ENCODE assay signal across 8 cellular contexts in the genomic region with DNA sequence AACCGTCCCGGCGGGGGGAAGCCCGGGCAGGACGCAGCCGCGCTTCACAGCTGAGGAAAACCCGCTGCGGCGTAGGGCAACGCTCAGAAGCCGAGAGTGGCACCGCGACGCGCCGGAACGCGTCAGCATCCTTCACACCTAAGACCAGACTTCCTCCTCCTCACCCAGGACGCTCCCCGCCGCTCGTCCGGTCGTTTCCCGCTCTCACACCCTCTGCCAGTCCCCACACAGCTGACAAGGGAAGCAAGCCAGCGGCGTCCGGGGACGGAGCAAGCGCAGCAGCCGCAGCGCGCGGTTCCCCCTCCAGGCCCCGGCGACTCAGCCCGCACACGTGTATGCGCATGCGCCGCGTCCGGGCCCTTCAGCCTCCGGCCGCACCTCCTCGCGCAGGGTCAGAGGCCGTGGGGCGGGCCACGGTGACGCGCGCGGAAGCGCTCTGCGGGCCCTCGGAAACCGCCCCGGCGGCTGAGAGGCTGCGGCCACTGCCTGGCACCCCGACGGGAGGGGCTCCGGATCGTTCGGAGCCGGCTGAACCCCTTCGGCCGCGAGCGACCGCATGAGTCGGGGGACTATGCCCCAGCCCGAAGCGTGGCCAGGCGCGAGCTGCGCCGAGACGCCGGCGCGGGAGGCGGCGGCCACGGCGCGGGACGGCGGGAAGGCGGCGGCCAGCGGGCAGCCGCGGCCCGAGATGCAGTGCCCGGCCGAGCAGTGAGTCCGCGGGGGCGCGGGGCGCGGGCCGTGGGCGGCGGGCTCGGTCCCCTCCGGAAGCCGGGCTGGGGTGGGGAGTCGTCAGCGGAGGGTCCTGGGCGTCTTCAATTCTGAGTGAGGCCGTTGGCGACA. TPM values are rescaled to one million over a fixed set of nuclear protein-coding genes. Genes with fewer than 3 reads are reported as not detected.
DNase-seq lines count a peak whose midpoint lies in the region; ATAC-seq and TF ChIP-seq lines count a peak whose summit lies in the region.

A gene (plus strand): TSS at position 449 of the 840 bp plus-strand sequence. CDS start 108 bp downstream, at position 557.

- peak within 1 kb of the TSS; percentile 89 for H3K4me3 ChIP-seq in coronary artery

- H3K27ac ChIP-seq in coronary artery: peak within 1 kb of the TSS; percentile 79 to 93

- TF ChIP-seq CTCF in coronary artery (IDR thresholded peaks at IDR 0.05): no peak

- DNase-seq in AML-193 (lab: John Stamatoyannopoulos, UW): peak; percentile 83 to 85
- DNase-seq in NCI-H460 (ENCODE audit: extremely low read depth, low read depth): peak; percentile 83
- DNase-seq in activated CD4-positive, alpha-beta T cell treated with anti-CD3 and anti-CD28 coated beads for 48 hours: peak; percentile 89
- peak; percentile 92 for DNase-seq in coronary artery (ENCODE audit: low spot score)
- peak; percentile 97 for DNase-seq in left kidney (ENCODE audit: low read depth, low spot score)
- peak; percentile 82 to 90 for DNase-seq in stimulated activated CD4-positive, alpha-beta T cell treated with anti-CD3 and anti-CD28 coated beads, Interleukin-2, amount 100 ng/mL, for 24 hours

- ATAC-seq in GM19043 (IDR thresholded peaks at IDR 0.05; ENCODE audit: low read depth, unreplicated experiment) (peak; percentile 58), HG03354 (IDR thresholded peaks at IDR 0.05; ENCODE audit: poor library complexity, severe bottlenecking, unreplicated experiment) (peak; percentile 68)

RNA-seq across cellular contexts. Expression of the gene that starts here (rescaled TPM):
- total RNA-seq in NCI-H460 (2014; rRNA removed; shearing (Covaris generic)): 23.0 and 25.6 TPM in 2 replicates
- polyA plus RNA-seq in NCI-H460 (2014; cell fraction: nucleus; rRNA removed): 16.0 and 52.9 TPM in 2 replicates

Comparison
In these comparisons a context has a peak if more than half of its experiments do, and no peak if none do; other contexts are left out.
1. Peak in every context shown above with its lines: DNase-seq, ATAC-seq, H3K4me3 ChIP-seq and H3K27ac ChIP-seq.